In genomic region chr6:156933201-156934053, GRCh38 we compare ENCODE assay signal across 8 cellular contexts.
DNase-seq lines count a peak whose midpoint lies in the region; ATAC-seq and TF ChIP-seq lines count a peak whose summit lies in the region.

No MANE protein-coding gene starts in this region.

- H3K9me3 Mint-ChIP-seq in CD4-positive, alpha-beta T cell, result no peaks in the 10 kb centered on the region
- H3K9me3 Mint-ChIP-seq in activated T-helper 17 cell treated with anti-CD3 and anti-CD28 coated beads, Interleukin-2, amount 50 U/mL, for 72 hours, result no peaks in the 10 kb centered on the region

- H3K27me3 ChIP-seq in CD4-positive, alpha-beta T cell (ENCODE audit: control insufficient read depth, insufficient read depth, low read length), result no peaks in the 10 kb centered on the region
- H3K27me3 ChIP-seq in right lobe of liver, result no peaks in the 10 kb centered on the region

- H3K27ac Mint-ChIP-seq in CD4-positive, alpha-beta T cell, result peak overlapping the region; percentile 13
- peak overlapping the region; percentile 56 for H3K27ac Mint-ChIP-seq in activated T-helper 17 cell treated with anti-CD3 and anti-CD28 coated beads, Interleukin-2, amount 50 U/mL, for 72 hours

- H3K9me3 ChIP-seq in CD4-positive, alpha-beta T cell (ENCODE audit: control insufficient read depth, low read length), result no peaks in the 10 kb centered on the region
- no peaks in the 10 kb centered on the region for H3K9me3 ChIP-seq in right lobe of liver

- ATAC-seq in CD4-positive, alpha-beta T cell (ENCODE audit: poor library complexity), result no peak
- ATAC-seq in activated T-helper 17 cell treated with anti-CD3 and anti-CD28 coated beads, Interleukin-2, amount 50 U/mL, for 72 hours (replicated peaks), result no peak
- peak; percentile 94 to 99 (median 98) for ATAC-seq in right lobe of liver

- no peak for TF ChIP-seq POLR2A in right lobe of liver (IDR thresholded peaks at IDR 0.05)

- peaks cover 0 to 26% (median 11%) of the 10 kb centered on the region in 4 donors for H3K4me1 ChIP-seq in right lobe of liver

- no peak overlapping the region for H3K4me3 Mint-ChIP-seq in CD4-positive, alpha-beta T cell
- no peak overlapping the region for H3K4me3 Mint-ChIP-seq in activated T-helper 17 cell treated with anti-CD3 and anti-CD28 coated beads, Interleukin-2, amount 50 U/mL, for 72 hours

- H3K27ac ChIP-seq in CD4-positive, alpha-beta T cell (ENCODE audit: low read depth, low read length), result no peak overlapping the region
- H3K27ac ChIP-seq in right lobe of liver, result peak overlapping the region; percentile 9 to 73 (median 68)

- CTCF ChIA-PET in CD4-positive, alpha-beta T cell (lab: Charles Lee), result interaction anchor here (0.5 to 1.2 kb wide), 4 partner anchors 11 to 191 kb away, joined by 3 to 4 read pairs (median 3); no protein-coding TSS in a partner anchor

- DNase-seq in CD4-positive, alpha-beta T cell, result no peak
- DNase-seq in NAMALWA (ENCODE audit: low spot score) (peak; percentile 49), right lobe of liver (peak; percentile 52 to 89 (median 88)), posterior cingulate gyrus (no peak), T-helper 1 cell (no peak), NK-92 (lab: John Stamatoyannopoulos, UW; ENCODE audit: unreplicated experiment) (no peak), T1000 (lab: John Stamatoyannopoulos, UW) (no peak)

- H3K36me3 ChIP-seq in right lobe of liver, result no peaks in the 10 kb centered on the region

- TF ChIP-seq CTCF in CD4-positive, alpha-beta T cell (IDR thresholded peaks at IDR 0.05), result no peak
- TF ChIP-seq CTCF in right lobe of liver (IDR thresholded peaks at IDR 0.05), result peak in 3 of 4 donors; percentile 11 to 16 (median 16)

- peaks cover 30% of the 10 kb centered on the region for H3K36me3 Mint-ChIP-seq in CD4-positive, alpha-beta T cell (ENCODE audit: low read depth)
- peaks cover 26% of the 10 kb centered on the region for H3K36me3 Mint-ChIP-seq in activated T-helper 17 cell treated with anti-CD3 and anti-CD28 coated beads, Interleukin-2, amount 50 U/mL, for 72 hours (ENCODE audit: low read depth)

- no peaks in the 10 kb centered on the region for H3K27me3 Mint-ChIP-seq in CD4-positive, alpha-beta T cell
- no peaks in the 10 kb centered on the region for H3K27me3 Mint-ChIP-seq in activated T-helper 17 cell treated with anti-CD3 and anti-CD28 coated beads, Interleukin-2, amount 50 U/mL, for 72 hours

- intact Hi-C loops in CD4-positive, alpha-beta T cell (cut with DNase I, micrococcal nuclease), result no loop called here
- intact Hi-C loops in right lobe of liver (cut with DNase I), result no loop called here
- intact Hi-C loops in posterior cingulate gyrus (cut with DNase I), result no loop called here

- POLR2A ChIA-PET in CD4-positive, alpha-beta T cell (lab: Charles Lee), result interaction anchor here (0.7 to 1.2 kb wide), 2 partner anchors 148 to 157 kb away, joined by 3 to 4 read pairs; partner anchors contain the start of gene ARID1B

- H3K4me1 Mint-ChIP-seq in CD4-positive, alpha-beta T cell (ENCODE audit: low read depth), result peaks cover 82% of the 10 kb centered on the region
- peaks cover 27% of the 10 kb centered on the region for H3K4me1 Mint-ChIP-seq in activated T-helper 17 cell treated with anti-CD3 and anti-CD28 coated beads, Interleukin-2, amount 50 U/mL, for 72 hours

- H3K4me3 ChIP-seq in right lobe of liver, result no peak overlapping the region

- WGBS in right lobe of liver (ENCODE audit: insufficient coverage, low coverage, low lambda C conversion rate, missing lambda C conversion rate), result 24% methylated on average over 7 of the region's 7 CpGs

Comparison
In these comparisons a context has a peak if more than half of its experiments do, and no peak if none do; other contexts are left out.
1. ATAC-seq: peak in right lobe of liver (4 of 4); none in CD4-positive, alpha-beta T cell (single experiment) and activated T-helper 17 cell treated with anti-CD3 and anti-CD28 coated beads, Interleukin-2, amount 50 U/mL, for 72 hours (single experiment).
2. DNase-seq: peak in NAMALWA (single experiment) and right lobe of liver (3 of 3); none in CD4-positive, alpha-beta T cell (0 of 10), posterior cingulate gyrus (0 of 10), T-helper 1 cell (0 of 5), NK-92 (single experiment) and T1000 (single experiment).